ENCODE assay signal across 8 cellular contexts in the genomic region with DNA sequence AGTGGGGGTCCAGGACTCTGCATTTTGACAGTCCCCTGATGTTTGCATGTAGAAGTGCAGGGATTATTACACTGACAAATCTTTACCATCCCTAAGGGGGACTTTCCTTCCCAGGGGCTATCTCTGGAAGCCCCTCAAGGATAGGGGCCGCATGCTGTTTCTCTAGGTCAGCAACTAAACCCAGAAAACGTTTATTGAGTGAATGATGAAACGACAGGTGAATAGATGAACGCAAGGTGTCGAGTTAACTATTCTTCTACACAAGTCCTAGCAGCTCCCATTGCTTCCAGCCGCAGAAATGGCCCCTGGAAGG. TPM values are rescaled to one million over a fixed set of nuclear protein-coding genes. Genes with fewer than 3 reads are reported as not detected.
DNase-seq lines count a peak whose midpoint lies in the region; ATAC-seq, FAIRE-seq and TF ChIP-seq lines count a peak whose summit lies in the region.

No MANE protein-coding gene starts in this region.

- H3K9me3 ChIP-seq in heart right ventricle: peaks cover 0 to 18% (median 5%) of the 10 kb centered on the region in 11 donors
- H3K9me3 ChIP-seq in GM12878 (replicated peaks; ENCODE audit: control insufficient read depth, insufficient read depth, low read length): no peaks in the 10 kb centered on the region; the same call in 1 of the 3 replicates
- H3K9me3 ChIP-seq in mesenchymal stem cell (ENCODE audit: control insufficient read depth, low read length): peaks cover 6% of the 10 kb centered on the region
- no peaks in the 10 kb centered on the region for H3K9me3 ChIP-seq in upper lobe of right lung

- H3K27me3 ChIP-seq in heart right ventricle (no peaks in the 10 kb centered on the region), GM12878 (replicated peaks in 1 of 2; ENCODE audit: control insufficient read depth in 2 of 2, insufficient read depth in 2 of 2, low read length in 1 of 2) (no peaks in the 10 kb centered on the region), mesenchymal stem cell (ENCODE audit: control insufficient read depth in 1 of 2, insufficient read depth in 1 of 2, low read length in 2 of 2) (no peaks in the 10 kb centered on the region), upper lobe of right lung (no peaks in the 10 kb centered on the region)

- H2BK15ac ChIP-seq in mesenchymal stem cell (ENCODE audit: low read depth, poor library complexity, severe bottlenecking): no peak overlapping the region

- H4K20me1 ChIP-seq in GM12878 (ENCODE audit: control insufficient read depth, insufficient read depth): no peaks in the 10 kb centered on the region

- SMC1A ChIA-PET in GM12878 (lab: Charles Lee; ENCODE audit: uncharacterized antibody, unreplicated experiment): interaction anchor here (0.6 to 2.0 kb wide), 6 partner anchors 13 to 464 kb away, joined by 3 to 9 read pairs (median 4); partner anchors contain the start of gene DTWD2

- ATAC-seq in heart right ventricle: peak in 2 of 8 donors; percentile 2 to 18
- ATAC-seq in Right ventricle myocardium superior (ENCODE audit: poor library complexity): no peak
- ATAC-seq in GM12878: no peak
- no peak for ATAC-seq in upper lobe of right lung

- H3K14ac ChIP-seq in mesenchymal stem cell (ENCODE audit: low read length in 2 of 2): no peak overlapping the region

- H2AFZ ChIP-seq in GM12878 (ENCODE audit: control insufficient read depth, low read depth, low read length) (peak overlapping the region; percentile 86), mesenchymal stem cell (ENCODE audit: low read depth, low read length) (no peak overlapping the region)

- FAIRE-seq in GM12878 (lab: Jason Lieb, UNC) (no peak), D721Med (lab: Jason Lieb, UNC) (no peak)

- RAD21 ChIA-PET in GM12878 (lab: Charles Lee; ENCODE audit: unreplicated experiment): interaction anchor here (1.8 to 2.5 kb wide), 2 partner anchors 19 to 34 kb away, joined by 4 to 8 read pairs; no protein-coding TSS in a partner anchor

- BruUV-seq in GM12878 (replicated peaks; lab: Mats Ljungman, UMichigan): no TSS peak

- intact Hi-C loops in heart right ventricle (cut with DNase I) (loop anchor here in 1 of 10 donors (2.0 kb wide), 1 partner anchor 381 kb away; the partner anchor contains the start of gene DMXL1), Right ventricle myocardium superior (cut with DNase I) (no loop called here), GM12878 (cut with micrococcal nuclease; ENCODE audit: unreplicated experiment) (no loop called here), upper lobe of right lung (cut with DNase I) (no loop called here)

- H2BK12ac ChIP-seq in mesenchymal stem cell (ENCODE audit: low read length in 2 of 2): no peak overlapping the region

- no peak for TF ChIP-seq EP300 in GM12878 (IDR thresholded peaks at IDR 0.05; ENCODE audit: borderline replicate concordance in 1 of 2, control insufficient read depth in 1 of 2, low read depth in 2 of 2, low read length in 2 of 2)

- H3K27ac ChIP-seq in heart right ventricle (peak overlapping the region in 9 of 10 donors; percentile 83 to 94 (median 91)), GM12878 (ENCODE audit: control insufficient read depth, insufficient read depth) (no peak overlapping the region; the same call in 1 of the 2 replicates), mesenchymal stem cell (ENCODE audit: low read length, poor library complexity, severe bottlenecking) (no peak overlapping the region), upper lobe of right lung (peak overlapping the region; percentile 96)

- TF ChIP-seq CTCF in heart right ventricle (IDR thresholded peaks at IDR 0.05): no peak
- TF ChIP-seq CTCF in GM12878 (IDR thresholded peaks at IDR 0.05 in 2 of 3, conservative IDR thresholded peaks at IDR 0.05 in 1 of 3; ENCODE audit: control insufficient read depth in 2 of 3, extremely low read depth in 1 of 3, insufficient read depth in 1 of 3, low read depth in 3 of 3, low read length in 3 of 3): no peak
- no peak for TF ChIP-seq CTCF in upper lobe of right lung (IDR thresholded peaks at IDR 0.05)
- no peak for TF ChIP-seq CTCF in D721Med (IDR thresholded peaks at IDR 0.05; ENCODE audit: insufficient read depth, missing control alignments)

- peaks cover 4% of the 10 kb centered on the region for H3K79me2 ChIP-seq in GM12878 (ENCODE audit: control insufficient read depth, insufficient read depth, low read length)

- H3K4me3 ChIP-seq in heart right ventricle (peak overlapping the region in 9 of 10 donors; percentile 77 to 96 (median 87)), GM12878 (peak overlapping the region; percentile 98; the same call in 1 of the 2 replicates), mesenchymal stem cell (ENCODE audit: insufficient read depth in 1 of 2, low read depth in 1 of 2, low read length in 2 of 2) (peak overlapping the region; percentile 98 to 99), upper lobe of right lung (peak overlapping the region; percentile 76)

- H2BK5ac ChIP-seq in mesenchymal stem cell (ENCODE audit: low read depth, low read length, poor library complexity, severe bottlenecking): no peak overlapping the region

- in situ Hi-C loops in GM12878 (cut with MboI): no loop called here

- POLR2A ChIA-PET in GM12878 (lab: Charles Lee): interaction anchor here (1.6 kb wide), 1 partner anchor 18 kb away, joined by 4 read pairs; no protein-coding TSS in a partner anchor

- CTCF ChIA-PET in GM12878 (lab: Yijun Ruan, JAX): interaction anchor here (1.5 to 2.4 kb wide), 4 partner anchors 11 to 19 kb away, joined by 4 to 11 read pairs (median 4); no protein-coding TSS in a partner anchor

- H3K36me3 ChIP-seq in heart right ventricle: peaks cover 0 to 10% (median 0%) of the 10 kb centered on the region in 9 donors
- no peaks in the 10 kb centered on the region for H3K36me3 ChIP-seq in GM12878 (ENCODE audit: control insufficient read depth in 2 of 2, insufficient read depth in 2 of 2, low read length in 1 of 2)
- peaks cover 0 to 4% of the 10 kb centered on the region in 2 experiments for H3K36me3 ChIP-seq in mesenchymal stem cell (ENCODE audit: control insufficient read depth in 1 of 2, insufficient read depth in 2 of 2, low read depth in 1 of 2, low read length in 2 of 2)
- H3K36me3 ChIP-seq in upper lobe of right lung: peaks cover 2% of the 10 kb centered on the region

- H3K4me2 ChIP-seq in GM12878 (ENCODE audit: control insufficient read depth, insufficient read depth) (peak overlapping the region; percentile 73), mesenchymal stem cell (ENCODE audit: low read length, poor library complexity, severe bottlenecking) (peak overlapping the region; percentile 10)

- no peak for TF ChIP-seq RAD21 in GM12878 (IDR thresholded peaks at IDR 0.05; ENCODE audit: insufficient read depth, low read depth, low read length)

- no peak overlapping the region for H4K8ac ChIP-seq in mesenchymal stem cell (ENCODE audit: low read length)

- no peak overlapping the region for H2BK120ac ChIP-seq in mesenchymal stem cell (ENCODE audit: low read depth, low read length)

- H3K4ac ChIP-seq in mesenchymal stem cell (ENCODE audit: low read depth in 1 of 2, low read length in 2 of 2): no peak overlapping the region

- H3K23ac ChIP-seq in mesenchymal stem cell (ENCODE audit: low read length in 2 of 2): no peak overlapping the region

- DNase-seq in heart right ventricle: no peak
- no peak for DNase-seq in Right ventricle myocardium superior
- DNase-seq in GM12878 (ENCODE audit: low read depth, low spot score): no peak
- DNase-seq in mesenchymal stem cell: no peak
- DNase-seq in upper lobe of right lung: no peak
- no peak for DNase-seq in D721Med (ENCODE audit: insufficient read length, low spot score)
- DNase-seq in globus pallidus (ENCODE audit: low spot score): no peak
- DNase-seq in stimulated activated CD4-positive, alpha-beta T cell treated with anti-CD3 and anti-CD28 coated beads, Interleukin-4, amount 100 ng/mL, for 24 hours: no peak

- no peak overlapping the region for H3K18ac ChIP-seq in mesenchymal stem cell (ENCODE audit: low read depth in 1 of 2, low read length in 2 of 2)

- no peak overlapping the region for H3K9ac ChIP-seq in GM12878 (ENCODE audit: control insufficient read depth, insufficient read depth, low read length)
- peak overlapping the region; percentile 96 for H3K9ac ChIP-seq in mesenchymal stem cell (ENCODE audit: low read length)

- H3K79me1 ChIP-seq in mesenchymal stem cell (replicated peaks; ENCODE audit: low read length, poor library complexity, severe bottlenecking): peaks cover 18% of the 10 kb centered on the region

- no peak overlapping the region for H4K91ac ChIP-seq in mesenchymal stem cell (ENCODE audit: low read length)

- 22 to 25% methylated on average over 6 of the region's 6 CpGs for WGBS in heart right ventricle, 2 donors
- 17% methylated on average over 6 of the region's 6 CpGs for WGBS in GM12878 (ENCODE audit: insufficient coverage, insufficient replicate concordance, low lambda C conversion rate, missing lambda C conversion rate)
- 33% methylated on average over 4 of the region's 6 CpGs for WGBS in mesenchymal stem cell

- H3K4me1 ChIP-seq in heart right ventricle (peaks cover 2 to 28% (median 16%) of the 10 kb centered on the region in 9 donors), GM12878 (ENCODE audit: control insufficient read depth, insufficient read depth, low read length) (no peaks in the 10 kb centered on the region), mesenchymal stem cell (ENCODE audit: control insufficient read depth, insufficient read depth, low read depth, low read length) (no peaks in the 10 kb centered on the region), upper lobe of right lung (peaks cover 16% of the 10 kb centered on the region)

- H2AK5ac ChIP-seq in mesenchymal stem cell (ENCODE audit: low read length, severe bottlenecking): no peak overlapping the region

- no peak for TF ChIP-seq POLR2A in GM12878 (IDR thresholded peaks at IDR 0.05; ENCODE audit: low read depth, low read length)

RNA-seq across cellular contexts. Expression of gene HSD17B4, which starts 0.3 kb away (rescaled TPM):
- total RNA-seq in heart right ventricle (100 to 1,000 TPM; 193 to 325 (median 216) TPM), Right ventricle myocardium superior (315 TPM), GM12878 (2014; rRNA removed) (93.1 and 105 TPM in 2 replicates), GM12878 (2014; rRNA removed; fragmentation: Illumina TruSeq; extraction: Trizol) (92.9 and 93.3 TPM in 2 replicates), GM12878 (2021) (90.0 and 103 TPM in 2 replicates), upper lobe of right lung (335 TPM)
- polyA plus RNA-seq in heart right ventricle (100 to 1,000 TPM; 130 to 217 TPM), GM12878 (2011; rRNA removed) (125 and 160 TPM in 2 replicates), GM12878 (2014; fragmentation: Illumina TruSeq; extraction: Trizol) (97.5 and 128 TPM in 2 replicates), GM12878 (2014; fragmentation: Nextera tagmentation; extraction: Ambion mirVana) (10 to 100 TPM; 38.6 to 62.4 TPM), GM12878 (2014; rRNA removed) (52.9 and 58.6 TPM in 2 replicates), GM12878 (2016; fragmentation: Nextera tagmentation; extraction: Ambion mirVana) (10 to 100 TPM; 92.0 to 99.7 TPM)
- 115 and 125 TPM in 2 replicates for total RNA-seq in GM12878 (2013; cell fraction: nucleolus; rRNA removed)
- polyA plus RNA-seq in GM12878 (2011; ENCODE audit: low read depth): 50.7 TPM
- 69.7 and 112 TPM in 2 replicates for polyA plus RNA-seq in GM12878 (2011; cell fraction: cytosol; rRNA removed)
- 104 and 115 TPM in 2 replicates for polyA plus RNA-seq in GM12878 (2011; cell fraction: nucleus; rRNA removed)
- polyA plus RNA-seq in GM12878 (2012): 62.5 and 78.6 TPM in 2 replicates
- polyA minus RNA-seq in GM12878 (2011; rRNA and poly(A)+ RNA removed): 171 and 220 TPM in 2 replicates
- 52.4 and 52.5 TPM in 2 replicates for polyA minus RNA-seq in GM12878 (2011; cell fraction: cytosol; rRNA and poly(A)+ RNA removed)
- polyA minus RNA-seq in GM12878 (2011; cell fraction: nucleus; rRNA and poly(A)+ RNA removed): 61.4 and 80.0 TPM in 2 replicates
- 108 TPM for polyA plus RNA-seq in mesenchymal stem cell (2013, experiment 1 of 2)
- 98.7 TPM for polyA plus RNA-seq in mesenchymal stem cell (2013, experiment 2 of 2)

Comparison
In these comparisons a context has a peak if more than half of its experiments do, and no peak if none do; other contexts are left out.
1. H3K27ac ChIP-seq: peak in heart right ventricle (9 of 10) and upper lobe of right lung (single experiment); none in GM12878 (single experiment) and mesenchymal stem cell (single experiment).
2. Peak in every context shown above with its lines, with median percentiles within 50 percentile points of each other: H3K4me3 ChIP-seq.